21 cellular contexts compared by ENCODE assay signal in the genomic region with DNA sequence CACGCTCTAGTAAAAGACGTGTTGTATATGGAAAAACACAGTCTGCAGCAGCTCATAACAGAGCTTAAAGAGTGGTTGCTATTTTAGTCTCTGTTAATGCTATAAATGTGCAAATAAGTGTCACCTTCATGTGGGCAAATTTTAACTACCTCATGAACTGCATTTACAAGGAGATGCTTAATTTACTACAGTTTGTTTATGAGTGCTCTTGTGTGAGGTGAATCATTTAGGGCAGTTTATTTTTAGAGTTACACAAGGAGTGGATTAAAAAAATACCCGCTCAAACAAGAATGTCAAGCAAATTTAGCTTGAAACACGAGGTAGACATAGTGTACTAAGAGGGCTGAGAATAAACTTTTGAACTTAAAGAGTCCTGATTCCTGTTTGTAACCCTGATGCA.
"Had no signal": no experiment of that assay in that cellular context is flagged by ENCODE, and none has a peak within 500 bp of the region (broad histone marks: within the 10 kb centered on the region; RNA-seq: fewer than 3 reads in every experiment).

No MANE protein-coding gene starts in this region.

- H3K79me2 ChIP-seq: parathyroid adenoma had no signal

- ATAC-seq: activated CD4-positive, CD25-positive, alpha-beta regulatory T cell treated with anti-CD3 and anti-CD28 coated beads, Interleukin-2, amount 50 U/mL, for 24 hours; gastrocnemius medialis; lower lobe of right lung; natural killer cell treated with Interleukin-12 subunit alpha and Interleukin-12 subunit beta and Interleukin-15 and Interleukin-18, amount 100 ng/mL, for 72 hours; stimulated activated effector memory CD8-positive, alpha-beta T cell treated with anti-CD3 and anti-CD28 coated beads, Interleukin-12 subunit alpha, Interleukin-12 subunit beta, amount 100 ng/mL, for 72 hours had no signal

- H3K36me3 ChIP-seq: breast epithelium, gastrocnemius medialis, lower lobe of right lung, neutrophil, stomach, upper lobe of left lung had no signal

- DNase-seq: activated CD4-positive, alpha-beta T cell treated with anti-CD3 and anti-CD28 coated beads, Interleukin-2, amount 10 ng/mL, durations not matched to agents 7 days and 5 days; activated CD8-positive, alpha-beta memory T cell treated with anti-CD3 and anti-CD28 coated beads, Interleukin-2, amount 50 U/mL, for 4 hours; activated effector memory CD4-positive, alpha-beta T cell treated with Interleukin-2 at 50 U/mL for 16 hours; activated naive CD4-positive, alpha-beta T cell treated with anti-CD3 and anti-CD28 coated beads, Interleukin-2, amount 50 U/mL, for 16 hours; activated T-cell treated with anti-CD3 and anti-CD28 coated beads, Interleukin-2, amount 50 U/mL, for 48 hours; effector CD4-positive, alpha-beta T cell; gastrocnemius medialis; head of caudate nucleus; lower lobe of right lung; stimulated activated CD4-positive, alpha-beta T cell treated with anti-CD3 and anti-CD28 coated beads, Interleukin-15, amount 100 ng/mL, for 24 hours; stimulated activated CD4-positive, alpha-beta T cell treated with anti-CD3 and anti-CD28 coated beads, Interleukin-4, amount 100 ng/mL, for 24 hours; stomach; testis; upper lobe of left lung had no signal

- H3K9me3 ChIP-seq: breast epithelium, gastrocnemius medialis, lower lobe of right lung, neutrophil, stomach, testis had no signal

- H3K4me3 ChIP-seq: breast epithelium, gastrocnemius medialis, lower lobe of right lung, skin epidermis, stomach, testis, upper lobe of left lung had no signal

- H3K9ac ChIP-seq: parathyroid adenoma had no signal

- H3K4me1 ChIP-seq: breast epithelium, gastrocnemius medialis, lower lobe of right lung, parathyroid adenoma, stomach, testis, upper lobe of left lung had no signal

- H3K27me3 ChIP-seq: breast epithelium, gastrocnemius medialis, neutrophil, stomach, testis, upper lobe of left lung had no signal

- H3K27ac ChIP-seq: breast epithelium, gastrocnemius medialis, lower lobe of right lung, neutrophil, parathyroid adenoma, skin epidermis, stomach, testis, upper lobe of left lung had no signal

- H2AFZ ChIP-seq: parathyroid adenoma had no signal
